8 cellular contexts compared by ENCODE assay signal in genomic region chr13:42041684-42042035, GRCh38. TPM values are rescaled to one million over a fixed set of nuclear protein-coding genes. Genes with fewer than 3 reads are reported as not detected.
DNase-seq lines count a peak whose midpoint lies in the region; ATAC-seq and TF ChIP-seq lines count a peak whose summit lies in the region.

No MANE protein-coding gene starts in this region.

- H3K36me3 ChIP-seq in A673 (ENCODE audit: insufficient read depth, low read length, poor library complexity, severe bottlenecking) = no peaks in the 10 kb centered on the region
- no peaks in the 10 kb centered on the region for H3K36me3 ChIP-seq in GM06990 (ENCODE audit: control insufficient read depth, insufficient read depth, low read length)
- H3K36me3 ChIP-seq in SK-N-SH (replicated peaks in 1 of 2; ENCODE audit: control insufficient read depth in 1 of 2, insufficient read depth in 2 of 2, low read length in 1 of 2) = no peaks in the 10 kb centered on the region
- no peaks in the 10 kb centered on the region for H3K36me3 ChIP-seq in mesendoderm (ENCODE audit: control insufficient read depth, insufficient read depth, low read length)

- BruUV-seq in A673 (replicated peaks; lab: Mats Ljungman, UMichigan) = no TSS peak

- H3K56ac ChIP-seq in mesendoderm (ENCODE audit: low read length) = peak overlapping the region; percentile 95

- H3K4ac ChIP-seq in mesendoderm (ENCODE audit: low read depth, low read length) = no peak overlapping the region

- peak overlapping the region; percentile 75 for H3K4me3 ChIP-seq in A673 (ENCODE audit: low read depth, low read length, poor library complexity, severe bottlenecking)
- H3K4me3 ChIP-seq in GM06990 (replicated peaks; ENCODE audit: low read depth, low read length) = peak overlapping the region; percentile 87
- peak overlapping the region; percentile 79 to 93 for H3K4me3 ChIP-seq in SK-N-SH (ENCODE audit: low read depth in 2 of 2, low read length in 1 of 2)
- H3K4me3 ChIP-seq in mesendoderm (ENCODE audit: low read length) = peak overlapping the region; percentile 87

- intact Hi-C loops in A673 (cut with micrococcal nuclease; ENCODE audit: unreplicated experiment) = loop anchor here (5.0 kb wide), 1 partner anchor 374 kb away; no protein-coding TSS in a partner anchor

- H3K79me2 ChIP-seq in SK-N-SH (ENCODE audit: insufficient read depth) (peaks cover 45% of the 10 kb centered on the region), mesendoderm (ENCODE audit: control insufficient read depth, insufficient read depth, low read length) (no peaks in the 10 kb centered on the region)

- H2BK5ac ChIP-seq in mesendoderm (ENCODE audit: low read length) = no peak overlapping the region

- no peaks in the 10 kb centered on the region; the same call in 1 of the 2 replicates for H4K20me1 ChIP-seq in SK-N-SH (ENCODE audit: insufficient read depth)

- H3K9ac ChIP-seq in SK-N-SH (peak overlapping the region; percentile 74), mesendoderm (ENCODE audit: low read length) (peak overlapping the region; percentile 83)

- peaks cover 66% of the 10 kb centered on the region for H3K27me3 Mint-ChIP-seq in type B pancreatic cell

- peak overlapping the region; percentile 80; the same call in 1 of the 2 replicates for H2AFZ ChIP-seq in SK-N-SH (ENCODE audit: low read depth)

- TF ChIP-seq CTCF in A673 (conservative IDR thresholded peaks at IDR 0.05; ENCODE audit: low read depth, low read length) = no peak
- peak; percentile 44 for TF ChIP-seq CTCF in GM06990 (IDR thresholded peaks at IDR 0.05; ENCODE audit: insufficient read depth, low read length, poor library complexity, severe bottlenecking)
- peak; percentile 63 for TF ChIP-seq CTCF in SK-N-SH (IDR thresholded peaks at IDR 0.05)
- TF ChIP-seq CTCF in type B pancreatic cell (conservative IDR thresholded peaks at IDR 0.05) = peak; percentile 68

- TF ChIP-seq RAD21 in SK-N-SH (IDR thresholded peaks at IDR 0.05; ENCODE audit: low read length) = peak; percentile 55

- H3K4me3 Mint-ChIP-seq in type B pancreatic cell = peak overlapping the region; percentile 97

- no peak overlapping the region for H3K18ac ChIP-seq in mesendoderm (ENCODE audit: low read length)

- WGBS in SK-N-SH (ENCODE audit: low lambda C conversion rate) = 1% methylated on average over 16 of the region's 16 CpGs
- WGBS in mesendoderm (ENCODE audit: extremely low coverage, insufficient coverage, low lambda C conversion rate) = no CpG with 5 or more reads among the region's 16 CpGs

- POLR2A ChIA-PET in A673 (lab: Charles Lee; ENCODE audit: low non-redundant PET) = no interaction called here
- POLR2A ChIA-PET in SK-N-SH (lab: Yijun Ruan, JAX) = no interaction called here

- no peak overlapping the region for H2AK5ac ChIP-seq in mesendoderm (ENCODE audit: low read length)

- H3F3A ChIP-seq in SK-N-SH (replicated peaks; ENCODE audit: insufficient read depth) = peaks cover 19% of the 10 kb centered on the region

- H3K23ac ChIP-seq in mesendoderm (ENCODE audit: low read length) = no peak overlapping the region

- H3K36me3 Mint-ChIP-seq in type B pancreatic cell = no peaks in the 10 kb centered on the region

- TF ChIP-seq EP300 in SK-N-SH (IDR thresholded peaks at IDR 0.05; ENCODE audit: borderline replicate concordance in 1 of 2, low read depth in 1 of 2, low read length in 1 of 2) = no peak

- H3K4me2 ChIP-seq in SK-N-SH (peak overlapping the region; percentile 93), mesendoderm (ENCODE audit: low read length) (peak overlapping the region; percentile 99)

- no peaks in the 10 kb centered on the region for H3K9me3 Mint-ChIP-seq in type B pancreatic cell

- H3K27me3 ChIP-seq in A673 (replicated peaks; ENCODE audit: insufficient read depth, low read depth, low read length, poor library complexity) (peaks cover under 1% of the 10 kb centered on the region), GM06990 (replicated peaks; ENCODE audit: control insufficient read depth, insufficient read depth, low read length) (no peaks in the 10 kb centered on the region), SK-N-SH (ENCODE audit: insufficient read depth) (no peaks in the 10 kb centered on the region), mesendoderm (ENCODE audit: insufficient read depth, low read length, poor library complexity) (peaks cover 3% of the 10 kb centered on the region)

- H3K79me1 ChIP-seq in mesendoderm (ENCODE audit: low read length) = peaks cover 2% of the 10 kb centered on the region

- no peak overlapping the region for H4K5ac ChIP-seq in mesendoderm (ENCODE audit: low read length)

- H4K8ac ChIP-seq in mesendoderm (ENCODE audit: low read depth, low read length) = no peak overlapping the region

- H3K27ac Mint-ChIP-seq in type B pancreatic cell = peak overlapping the region; percentile 90

- DNase-seq in A673 (ENCODE audit: low spot score) = no peak
- DNase-seq in GM06990 (ENCODE audit: extremely low read depth, insufficient read length) = peak; percentile 43
- peak; percentile 75 for DNase-seq in SK-N-SH
- DNase-seq in epidermal melanocyte (ENCODE audit: insufficient read length, low spot score) = peak; percentile 59
- peak; percentile 86 for DNase-seq in mesendoderm
- no peak for DNase-seq in type B pancreatic cell (ENCODE audit: extremely low spot score, unreplicated experiment)
- DNase-seq in NCI-H128 (lab: John Stamatoyannopoulos, UW; ENCODE audit: unreplicated experiment) = no peak

- CTCF ChIA-PET in A673 (lab: Charles Lee) (no interaction called here), SK-N-SH (lab: Yijun Ruan, JAX) (interaction anchor here (0.8 to 3.9 kb wide), 11 partner anchors 10 to 373 kb away, joined by 3 to 17 read pairs (median 3); no protein-coding TSS in a partner anchor)

- H2BK15ac ChIP-seq in mesendoderm (replicated peaks; ENCODE audit: low read depth) = no peak overlapping the region

- H3K27ac ChIP-seq in A673 (ENCODE audit: low read depth, low read length, poor library complexity, severe bottlenecking) (no peak overlapping the region), SK-N-SH (ENCODE audit: low read depth in 2 of 2, low read length in 1 of 2) (peak overlapping the region in 1 of 2 experiments; percentile 56; a peak in 1 of 4 replicates), mesendoderm (ENCODE audit: low read depth, low read length) (no peak overlapping the region)

- H3K9me2 ChIP-seq in SK-N-SH = no peaks in the 10 kb centered on the region

- H2BK120ac ChIP-seq in mesendoderm (ENCODE audit: low read depth, low read length) = no peak overlapping the region

- no peaks in the 10 kb centered on the region for H3K9me3 ChIP-seq in A673 (ENCODE audit: low read depth, low read length, poor library complexity, severe bottlenecking)
- no peaks in the 10 kb centered on the region for H3K9me3 ChIP-seq in SK-N-SH

- peaks cover 15% of the 10 kb centered on the region for H3K4me1 Mint-ChIP-seq in type B pancreatic cell (ENCODE audit: unreplicated experiment)

- ATAC-seq in HG03442 (IDR thresholded peaks at IDR 0.05; ENCODE audit: unreplicated experiment) = peak; percentile 20

- H3K4me1 ChIP-seq in A673 (ENCODE audit: insufficient read depth, low read length, poor library complexity, severe bottlenecking) (peaks cover 12% of the 10 kb centered on the region), SK-N-SH (ENCODE audit: control insufficient read depth in 1 of 2, insufficient read depth in 2 of 2, low read depth in 1 of 2, low read length in 1 of 2) (peaks cover 11 to 12% of the 10 kb centered on the region in 2 experiments; a peak in 3 of 4 replicates), mesendoderm (ENCODE audit: control insufficient read depth, low read depth, low read length) (peaks cover 5% of the 10 kb centered on the region)

TF ChIP-seq in SK-N-SH, 30 proteins besides CTCF, POLR2A, EP300 and RAD21:
- TF ChIP-seq SIN3A (IDR thresholded peaks at IDR 0.05; ENCODE audit: borderline replicate concordance, low read depth, low read length) (peak; percentile 61; the same call in 1 of the 2 replicates), USF2 (IDR thresholded peaks at IDR 0.05; ENCODE audit: borderline replicate concordance, low read depth, low read length) (peak; percentile 13; the same call in 1 of the 2 replicates), GABPA (IDR thresholded peaks at IDR 0.05; ENCODE audit: low read depth) (no peak), MXI1 (IDR thresholded peaks at IDR 0.05; ENCODE audit: low read depth, low read length) (peak; percentile 53), MEF2A (IDR thresholded peaks at IDR 0.05; ENCODE audit: borderline replicate concordance, low read depth) (no peak), MAX (IDR thresholded peaks at IDR 0.05; ENCODE audit: low read depth) (peak; percentile 68; the same call in 1 of the 2 replicates), NRF1 (IDR thresholded peaks at IDR 0.05; ENCODE audit: low read depth, low read length) (peak; percentile 19; the same call in 1 of the 2 replicates), FOXM1 (IDR thresholded peaks at IDR 0.05; ENCODE audit: low read depth) (no peak), SMC3 (IDR thresholded peaks at IDR 0.05; ENCODE audit: low read depth, low read length) (peak; percentile 57), POLR2AphosphoS5 (IDR thresholded peaks at IDR 0.05; ENCODE audit: low read depth, low read length) (0 out of 2 replicates have a peak, but pooled peaks have one; percentile 28)

RNA-seq across cellular contexts. Expression of gene DGKH, which starts 6.8 kb away (rescaled TPM):
- total RNA-seq in A673 (2021) (13.1 and 13.8 TPM in 2 replicates), type B pancreatic cell (ENCODE audit: low replicate concordance) (4.1 and 9.6 TPM in 2 replicates)
- polyA plus RNA-seq in SK-N-SH (2012; rRNA removed) = 2.5 and 3.2 TPM in 2 replicates
- 3.8 and 4.3 TPM in 2 replicates for polyA plus RNA-seq in SK-N-SH (2012; cell fraction: cytosol; rRNA removed)
- polyA plus RNA-seq in SK-N-SH (2012; cell fraction: nucleus; rRNA removed) = 4.0 and 8.9 TPM in 2 replicates
- polyA plus RNA-seq in mesendoderm (2013, experiment 1 of 2) = 2.3 TPM
- polyA plus RNA-seq in mesendoderm (2013, experiment 2 of 2) = 2.2 TPM

Comparison
In these comparisons a context has a peak if more than half of its experiments do, and no peak if none do; other contexts are left out.
1. DNase-seq: peak in GM06990 (single experiment), SK-N-SH (single experiment), epidermal melanocyte (single experiment) and mesendoderm (single experiment); none in A673 (single experiment), type B pancreatic cell (single experiment) and NCI-H128 (single experiment).
2. Peak in every context shown above with its lines, with median percentiles within 50 percentile points of each other: H3K4me3 ChIP-seq.